21 cellular contexts compared by ENCODE assay signal in the genomic region with DNA sequence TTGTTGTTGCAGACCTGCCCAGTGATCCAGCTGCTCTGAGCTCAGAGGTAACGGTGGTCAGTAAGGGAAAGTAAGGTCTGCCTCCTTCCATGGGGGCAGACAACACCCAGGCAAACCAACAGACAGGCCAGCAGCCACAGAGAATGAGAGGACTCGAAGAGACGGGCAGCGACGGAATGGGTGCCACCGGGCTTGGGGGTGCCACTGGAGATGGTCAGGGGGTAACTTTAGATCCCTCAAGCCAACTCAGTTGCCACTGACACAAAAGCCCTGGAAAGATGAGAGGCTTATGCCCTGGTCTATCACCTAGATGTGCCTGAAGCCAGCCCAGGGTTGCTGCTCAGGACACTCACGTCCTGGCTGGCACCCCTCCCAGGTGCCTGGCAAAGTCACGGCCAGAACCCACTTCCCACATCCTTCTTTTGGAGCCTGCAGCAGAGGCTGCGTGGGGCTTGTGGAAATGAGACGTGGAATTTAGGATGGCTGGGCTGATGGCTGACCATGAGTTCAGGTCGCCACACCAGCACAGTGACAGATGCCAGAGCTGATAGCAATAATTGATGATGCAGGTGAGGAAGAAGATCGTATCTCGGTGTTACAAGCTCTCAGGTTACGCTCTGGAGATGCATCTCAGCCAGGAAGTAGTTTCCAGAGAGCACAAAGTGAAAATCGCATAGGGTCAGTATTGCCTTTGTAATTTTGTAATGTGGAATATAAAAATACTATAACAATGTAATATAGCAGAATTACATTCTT.
DNase-seq lines count a peak whose midpoint lies in the region; ATAC-seq and TF ChIP-seq lines count a peak whose summit lies in the region.
"Had no signal": no experiment of that assay in that cellular context is flagged by ENCODE, and none has a peak within 500 bp of the region (broad histone marks: within the 10 kb centered on the region; RNA-seq: fewer than 3 reads in every experiment).

No MANE protein-coding gene starts in this region.

- no peaks in the 10 kb centered on the region for H3K36me3 ChIP-seq in right lobe of liver
- H3K36me3 ChIP-seq: HAP-1, Peyer's patch, SJSA1 had no signal

- H3K9me3 ChIP-seq in right lobe of liver: no peaks in the 10 kb centered on the region
- H3K9me3 ChIP-seq: HAP-1, Peyer's patch, SJSA1 had no signal

- no peak overlapping the region for H3K27ac Mint-ChIP-seq in chondrocyte (ENCODE audit: unreplicated experiment)
- H3K27ac Mint-ChIP-seq: CD14-positive monocyte, GM23338 had no signal

- TF ChIP-seq POLR2A in right lobe of liver (IDR thresholded peaks at IDR 0.05): no peak

- no peaks in the 10 kb centered on the region for H3K9me3 Mint-ChIP-seq in chondrocyte (ENCODE audit: low read depth)

- H3K4me3 Mint-ChIP-seq in chondrocyte (ENCODE audit: unreplicated experiment): no peak overlapping the region
- H3K4me3 Mint-ChIP-seq: CD14-positive monocyte, GM23338 had no signal

- H3K4me1 ChIP-seq in right lobe of liver: no peaks in the 10 kb centered on the region
- H3K4me1 ChIP-seq: HAP-1, Peyer's patch had no signal

- intact Hi-C loops in sciatic nerve (cut with DNase I) (no loop called here), right lobe of liver (cut with DNase I) (no loop called here)

- DNase-seq in activated effector memory CD4-positive, alpha-beta T cell treated with anti-CD3 and anti-CD28 coated beads, Interleukin-2, amount 50 U/mL, for 16 hours: peak; percentile 54
- DNase-seq in activated effector memory CD4-positive, alpha-beta T cell treated with Interleukin-2 at 50 U/mL for 16 hours: no peak
- DNase-seq in chondrocyte (ENCODE audit: low spot score) (peak; percentile 46), sciatic nerve (ENCODE audit: low spot score) (peak; percentile 34), caudate nucleus (lab: John Stamatoyannopoulos, UW) (no peak), right lobe of liver (no peak), mucosa of gallbladder (ENCODE audit: low spot score) (no peak)
- DNase-seq: DMS53, GDM1, KG1, NCI-H1105, NCI-H146, NCI-H2029, NCI-H345, NCI-H524, NCI-H774 had no signal

- no peak overlapping the region for H3K4me3 ChIP-seq in right lobe of liver
- H3K4me3 ChIP-seq: GM23338, HAP-1, Peyer's patch, SJSA1 had no signal

- no peaks in the 10 kb centered on the region for H3K36me3 Mint-ChIP-seq in chondrocyte (ENCODE audit: low read depth)
- H3K36me3 Mint-ChIP-seq: CD14-positive monocyte had no signal

- H3K27me3 ChIP-seq in right lobe of liver: no peaks in the 10 kb centered on the region
- H3K27me3 ChIP-seq: Peyer's patch, SJSA1 had no signal

- 59% methylated on average over 13 of the region's 15 CpGs for WGBS in right lobe of liver (ENCODE audit: insufficient coverage, low coverage, low lambda C conversion rate, missing lambda C conversion rate)

- H3K27me3 Mint-ChIP-seq in chondrocyte (ENCODE audit: low read depth): no peaks in the 10 kb centered on the region

- ATAC-seq in sciatic nerve: no peak
- no peak for ATAC-seq in right lobe of liver

- no peak overlapping the region for H3K27ac ChIP-seq in caudate nucleus (ENCODE audit: low read depth, low read length)
- H3K27ac ChIP-seq in right lobe of liver: no peak overlapping the region
- H3K27ac ChIP-seq: Peyer's patch, SJSA1 had no signal

- H3K4me1 Mint-ChIP-seq in chondrocyte (ENCODE audit: low read depth): peaks cover 15% of the 10 kb centered on the region

- no peak for TF ChIP-seq CTCF in chondrocyte (IDR thresholded peaks at IDR 0.05)
- TF ChIP-seq CTCF in right lobe of liver (IDR thresholded peaks at IDR 0.05): no peak

Comparison
In these comparisons a context has a peak if more than half of its experiments do, and no peak if none do; other contexts are left out.
1. DNase-seq: peak in activated effector memory CD4-positive, alpha-beta T cell treated with anti-CD3 and anti-CD28 coated beads, Interleukin-2, amount 50 U/mL, for 16 hours (single experiment), chondrocyte (single experiment) and sciatic nerve (single experiment); none in activated effector memory CD4-positive, alpha-beta T cell treated with Interleukin-2 at 50 U/mL for 16 hours (single experiment), caudate nucleus (0 of 61), right lobe of liver (0 of 3) and mucosa of gallbladder (single experiment).